ENCODE assay signal across 8 cellular contexts in genomic region chr5:141692533-141692888, GRCh38. TPM values are rescaled to one million over a fixed set of nuclear protein-coding genes. Genes with fewer than 3 reads are reported as not detected.
DNase-seq lines count a peak whose midpoint lies in the region; ATAC-seq, FAIRE-seq and TF ChIP-seq lines count a peak whose summit lies in the region.

No MANE protein-coding gene starts in this region.

- no peaks in the 10 kb centered on the region for H3K36me3 Mint-ChIP-seq in stimulated activated naive CD8-positive, alpha-beta T cell treated with anti-CD3 and anti-CD28 coated beads, Interleukin-15, Interleukin-2, amounts not matched to agents 100 ng/mL and 50 ng/mL, for 24 hours (ENCODE audit: low read depth)
- no peaks in the 10 kb centered on the region for H3K36me3 Mint-ChIP-seq in astrocyte (ENCODE audit: low read depth, unreplicated experiment)

- ATAC-seq in stimulated activated naive CD8-positive, alpha-beta T cell treated with anti-CD3 and anti-CD28 coated beads, Interleukin-15, Interleukin-2, amounts not matched to agents 100 U/mL and 50 U/mL, for 24 hours, result no peak
- ATAC-seq in right lobe of liver (no peak), gastroesophageal sphincter (no peak), HG03378 (IDR thresholded peaks at IDR 0.05; ENCODE audit: unreplicated experiment) (no peak)

- H3K9me3 Mint-ChIP-seq in stimulated activated naive CD8-positive, alpha-beta T cell treated with anti-CD3 and anti-CD28 coated beads, Interleukin-15, Interleukin-2, amounts not matched to agents 100 ng/mL and 50 ng/mL, for 24 hours, result no peaks in the 10 kb centered on the region
- H3K9me3 Mint-ChIP-seq in astrocyte (ENCODE audit: unreplicated experiment), result no peaks in the 10 kb centered on the region

- H3K27me3 ChIP-seq in astrocyte (ENCODE audit: insufficient read depth, low read length) (peaks cover 23% of the 10 kb centered on the region), right lobe of liver (no peaks in the 10 kb centered on the region), vagina (no peaks in the 10 kb centered on the region), gastroesophageal sphincter (peaks cover 53% of the 10 kb centered on the region)

- no peak for TF ChIP-seq EP300 in gastroesophageal sphincter (IDR thresholded peaks at IDR 0.05)

- no peak for DNase-seq in stimulated activated naive CD8-positive, alpha-beta T cell treated with anti-CD3 and anti-CD28 coated beads, Interleukin-15, Interleukin-2, amounts not matched to agents 100 U/mL and 50 U/mL, for 24 hours
- DNase-seq in astrocyte (ENCODE audit: low read depth), result no peak
- no peak for DNase-seq in right lobe of liver
- no peak for DNase-seq in vagina (ENCODE audit: extremely low spot score in 2 of 2)
- no peak for DNase-seq in ecto neural progenitor cell (ENCODE audit: low spot score)

- H3K4me2 ChIP-seq in astrocyte (ENCODE audit: low read length), result peak overlapping the region; percentile 89

- no peaks in the 10 kb centered on the region for H3K36me3 ChIP-seq in astrocyte (ENCODE audit: insufficient read depth, low read length)
- H3K36me3 ChIP-seq in right lobe of liver, result no peaks in the 10 kb centered on the region
- H3K36me3 ChIP-seq in vagina, result no peaks in the 10 kb centered on the region
- H3K36me3 ChIP-seq in gastroesophageal sphincter, result no peaks in the 10 kb centered on the region

- H3K4me1 ChIP-seq in astrocyte (ENCODE audit: insufficient read depth, low read length) (peaks cover 18% of the 10 kb centered on the region), right lobe of liver (peaks cover 0 to 8% (median 0%) of the 10 kb centered on the region in 4 donors), vagina (peaks cover 11% of the 10 kb centered on the region), gastroesophageal sphincter (peaks cover 0 to 15% (median 4%) of the 10 kb centered on the region in 3 donors)

- FAIRE-seq in astrocyte (lab: Jason Lieb, UNC), result no peak

- no peak overlapping the region for H3K27ac Mint-ChIP-seq in stimulated activated naive CD8-positive, alpha-beta T cell treated with anti-CD3 and anti-CD28 coated beads, Interleukin-15, Interleukin-2, amounts not matched to agents 100 ng/mL and 50 ng/mL, for 24 hours
- H3K27ac Mint-ChIP-seq in astrocyte (ENCODE audit: unreplicated experiment), result peak overlapping the region; percentile 34

- peaks cover 21% of the 10 kb centered on the region for H3K27me3 Mint-ChIP-seq in stimulated activated naive CD8-positive, alpha-beta T cell treated with anti-CD3 and anti-CD28 coated beads, Interleukin-15, Interleukin-2, amounts not matched to agents 100 ng/mL and 50 ng/mL, for 24 hours
- peaks cover 51% of the 10 kb centered on the region for H3K27me3 Mint-ChIP-seq in astrocyte (ENCODE audit: low read depth, unreplicated experiment)

- TF ChIP-seq POLR2A in right lobe of liver (IDR thresholded peaks at IDR 0.05) (no peak), vagina (IDR thresholded peaks at IDR 0.05) (no peak), gastroesophageal sphincter (IDR thresholded peaks at IDR 0.05) (no peak)

- peaks cover 25% of the 10 kb centered on the region for H3K4me1 Mint-ChIP-seq in stimulated activated naive CD8-positive, alpha-beta T cell treated with anti-CD3 and anti-CD28 coated beads, Interleukin-15, Interleukin-2, amounts not matched to agents 100 ng/mL and 50 ng/mL, for 24 hours (ENCODE audit: low read depth)
- peaks cover 17% of the 10 kb centered on the region for H3K4me1 Mint-ChIP-seq in astrocyte (ENCODE audit: low read depth, unreplicated experiment)

- H2AFZ ChIP-seq in astrocyte (ENCODE audit: low read depth, low read length), result peak overlapping the region; percentile 79

- 42% methylated on average over 4 of the region's 5 CpGs for WGBS in right lobe of liver (ENCODE audit: insufficient coverage, low coverage, low lambda C conversion rate, missing lambda C conversion rate)
- 10 to 23% methylated on average over 2 to 5 of the region's 5 CpGs for WGBS in gastroesophageal sphincter (ENCODE audit: low coverage in 1 of 2), 2 donors

- H3K4me3 ChIP-seq in astrocyte (ENCODE audit: insufficient read depth, low read depth, low read length), result peak overlapping the region; percentile 52
- peak overlapping the region; percentile 5 to 26 (median 25) for H3K4me3 ChIP-seq in right lobe of liver
- H3K4me3 ChIP-seq in vagina, result peak overlapping the region; percentile 22 to 32
- H3K4me3 ChIP-seq in gastroesophageal sphincter, result peak overlapping the region in 1 of 2 donors; percentile 38

- H3K27ac ChIP-seq in astrocyte (ENCODE audit: low read depth, low read length) (no peak overlapping the region), right lobe of liver (no peak overlapping the region), vagina (no peak overlapping the region), gastroesophageal sphincter (no peak overlapping the region)

- no peaks in the 10 kb centered on the region for H3K79me2 ChIP-seq in astrocyte (ENCODE audit: insufficient read depth, low read length)

- H3K9me3 ChIP-seq in astrocyte (ENCODE audit: insufficient read depth, low read depth, low read length), result no peaks in the 10 kb centered on the region
- H3K9me3 ChIP-seq in right lobe of liver, result no peaks in the 10 kb centered on the region
- H3K9me3 ChIP-seq in vagina, result no peaks in the 10 kb centered on the region
- no peaks in the 10 kb centered on the region for H3K9me3 ChIP-seq in gastroesophageal sphincter

- peak overlapping the region; percentile 41 for H3K9ac ChIP-seq in astrocyte (ENCODE audit: low read length)

- H4K20me1 ChIP-seq in astrocyte (ENCODE audit: insufficient read depth, low read length), result no peaks in the 10 kb centered on the region

- peak overlapping the region; percentile 55 for H3K4me3 Mint-ChIP-seq in stimulated activated naive CD8-positive, alpha-beta T cell treated with anti-CD3 and anti-CD28 coated beads, Interleukin-15, Interleukin-2, amounts not matched to agents 100 ng/mL and 50 ng/mL, for 24 hours
- H3K4me3 Mint-ChIP-seq in astrocyte (ENCODE audit: unreplicated experiment), result peak overlapping the region; percentile 84

- TF ChIP-seq CTCF in astrocyte (IDR thresholded peaks at IDR 0.05; ENCODE audit: insufficient read depth, low read depth, low read length) (no peak), right lobe of liver (IDR thresholded peaks at IDR 0.05) (no peak), vagina (IDR thresholded peaks at IDR 0.05) (no peak), gastroesophageal sphincter (IDR thresholded peaks at IDR 0.05) (no peak)

- intact Hi-C loops in right lobe of liver (cut with DNase I) (loop anchor here in 1 of 2 donors (5.0 kb wide), 1 partner anchor 190 kb away; no protein-coding TSS in a partner anchor), vagina (cut with DNase I) (loop anchor here (5.0 to 10.0 kb wide), 2 partner anchors 265 to 452 kb away; partner anchors contain the start of gene PCDH12)

RNA-seq across cellular contexts. Expression of gene ARAP3, which starts 10.5 kb away (rescaled TPM):
- total RNA-seq in astrocyte (14.9 and 17.4 TPM in 2 replicates), right lobe of liver (1 to 10 TPM; 1.4 to 6.0 (median 3.7) TPM), vagina (13.3 TPM), gastroesophageal sphincter (1 to 10 TPM; 5.3 to 7.2 (median 6.2) TPM)

RNA-seq across cellular contexts. Expression of gene FCHSD1, which starts 41.3 kb away (rescaled TPM):
- total RNA-seq in astrocyte (39.4 and 40.6 TPM in 2 replicates), right lobe of liver (1 to 10 TPM in 5 of 6 experiments, under 1 TPM in 1; 0.77 to 6.4 (median 3.3) TPM), vagina (42.2 TPM), gastroesophageal sphincter (10 to 100 TPM in 3 of 4 donors, 1 to 10 TPM in 1; 8.2 to 14.8 (median 13.3) TPM)

RNA-seq across cellular contexts. Expression of gene RELL2, which starts 55.7 kb away (rescaled TPM):
- 12.2 and 12.9 TPM in 2 replicates for total RNA-seq in astrocyte
- total RNA-seq in right lobe of liver, result 1 to 10 TPM in 4 of 6 experiments, under 1 TPM in 2; 0.53 to 2.6 (median 1.2) TPM
- total RNA-seq in vagina, result 5.6 TPM
- 1 to 10 TPM; 2.3 to 5.4 (median 2.8) TPM for total RNA-seq in gastroesophageal sphincter

RNA-seq across cellular contexts. Expression of gene HDAC3, which starts 55.9 kb away (rescaled TPM):
- total RNA-seq in astrocyte, result 60.7 and 63.8 TPM in 2 replicates
- total RNA-seq in right lobe of liver, result 10 to 100 TPM; 18.2 to 26.5 (median 23.3) TPM
- 44.7 TPM for total RNA-seq in vagina
- 10 to 100 TPM; 35.4 to 77.8 (median 37.7) TPM for total RNA-seq in gastroesophageal sphincter
